ENCODE assay signal across 8 cellular contexts in genomic region chr4:163139048-163139447, GRCh38.
"Had no signal": no experiment of that assay in that cellular context is flagged by ENCODE, and none has a peak within 500 bp of the region (broad histone marks: within the 10 kb centered on the region; RNA-seq: fewer than 3 reads in every experiment).

No MANE protein-coding gene starts in this region.

- H3K27ac ChIP-seq: HL-60 had no signal

- H3K4me3 ChIP-seq: GM23338 had no signal

- ATAC-seq: GM23338, HepG2 had no signal

- FAIRE-seq: H1, H54, HepG2 had no signal

- DNase-seq: H9, HCEC 1CT, KBM-7 had no signal
